1 cellular context compared by ENCODE assay signal in the genomic region with DNA sequence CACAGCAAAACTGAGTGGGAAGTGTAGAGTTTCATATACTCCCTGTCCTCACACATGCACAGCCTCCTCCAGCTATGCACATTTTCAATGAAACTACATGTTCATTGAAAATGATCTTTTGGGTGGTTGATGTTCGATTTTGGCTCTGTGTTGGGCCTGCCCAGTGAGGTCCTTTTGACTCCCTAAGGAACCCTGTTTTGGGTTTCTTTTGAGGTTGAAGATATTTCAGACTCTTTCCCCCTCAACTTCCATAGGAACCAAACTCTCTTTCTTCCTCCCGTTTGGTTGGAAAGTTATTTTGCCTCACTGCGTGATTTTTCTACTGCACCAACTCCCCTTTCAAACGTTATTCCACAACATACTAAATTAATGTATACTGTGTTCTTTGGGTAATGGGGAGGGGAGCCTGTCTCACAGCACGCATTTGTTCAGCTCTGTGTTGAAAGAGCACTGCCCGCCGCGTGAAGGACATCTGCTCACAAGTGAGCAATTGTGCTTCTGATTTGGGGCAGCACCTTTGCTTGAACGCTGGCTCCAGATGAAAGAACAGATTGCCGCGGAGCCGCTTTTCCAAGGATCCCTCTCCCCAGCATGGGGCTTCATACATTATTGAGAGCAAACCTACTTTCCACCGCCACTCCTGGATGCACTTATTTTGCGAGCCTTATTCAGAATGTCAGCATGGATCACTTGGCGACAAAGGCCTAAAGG.
TF ChIP-seq lines count a peak whose summit lies in the region.

No MANE protein-coding gene starts in this region.

TF ChIP-seq in HepG2, 621 proteins besides CTCF, POLR2A, EP300 and RAD21 (continued from another document and continues in another):
- peak; percentile 70; the same call in 1 of the 2 replicates for TF ChIP-seq ZNF362 (CRISPR knock-in tag; IDR thresholded peaks at IDR 0.05; ENCODE audit: borderline replicate concordance)
- no peak; the same call in 1 of the 2 replicates for TF ChIP-seq DNMT3B (CRISPR knock-in tag; conservative IDR thresholded peaks at IDR 0.05)
- TF ChIP-seq ZNF484 (CRISPR knock-in tag; IDR thresholded peaks at IDR 0.05; ENCODE audit: borderline replicate concordance, low read depth) = no peak
- no peak for TF ChIP-seq ZNF510 (CRISPR knock-in tag; IDR thresholded peaks at IDR 0.05; ENCODE audit: low read depth)
- TF ChIP-seq, protein P1, sequence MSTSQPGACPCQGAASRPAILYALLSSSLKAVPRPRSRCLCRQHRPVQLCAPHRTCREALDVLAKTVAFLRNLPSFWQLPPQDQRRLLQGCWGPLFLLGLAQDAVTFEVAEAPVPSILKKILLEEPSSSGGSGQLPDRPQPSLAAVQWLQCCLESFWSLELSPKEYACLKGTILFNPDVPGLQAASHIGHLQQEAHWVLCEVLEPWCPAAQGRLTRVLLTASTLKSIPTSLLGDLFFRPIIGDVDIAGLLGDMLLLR (CRISPR knock-in tag; IDR thresholded peaks at IDR 0.05) = 0 out of 2 replicates have a peak, but pooled peaks have one; percentile 20
- peak; percentile 47; the same call in 1 of the 2 replicates for TF ChIP-seq ZNF629 (CRISPR knock-in tag; conservative IDR thresholded peaks at IDR 0.05)
- no peak for TF ChIP-seq TBP (CRISPR knock-in tag; IDR thresholded peaks at IDR 0.05)
- TF ChIP-seq CCDC6 (CRISPR knock-in tag; IDR thresholded peaks at IDR 0.05) = peak; percentile 85
- no peak for TF ChIP-seq ZBTB3 (CRISPR knock-in tag; IDR thresholded peaks at IDR 0.05; ENCODE audit: borderline replicate concordance, low read depth)
- no peak for TF ChIP-seq ZNF33B (CRISPR knock-in tag; IDR thresholded peaks at IDR 0.05)
- peak; percentile 85 for TF ChIP-seq NR2F6 (IDR thresholded peaks at IDR 0.05)
- peak; percentile 95 for TF ChIP-seq NR2F6 (CRISPR knock-in tag; IDR thresholded peaks at IDR 0.05)
- TF ChIP-seq ZFP41 (CRISPR knock-in tag; IDR thresholded peaks at IDR 0.05; ENCODE audit: borderline replicate concordance) = no peak
- TF ChIP-seq ZNF839 (CRISPR knock-in tag; IDR thresholded peaks at IDR 0.05; ENCODE audit: borderline replicate concordance) = no peak
- no peak for TF ChIP-seq ZFP82 (CRISPR knock-in tag; IDR thresholded peaks at IDR 0.05; ENCODE audit: borderline replicate concordance)
- peak; percentile 80; the same call in 1 of the 2 replicates for TF ChIP-seq MIER3 (CRISPR knock-in tag; IDR thresholded peaks at IDR 0.05; ENCODE audit: borderline replicate concordance)
- no peak for TF ChIP-seq TMF1 (CRISPR knock-in tag; IDR thresholded peaks at IDR 0.05; ENCODE audit: low read depth)
- peak; percentile 83 for TF ChIP-seq ZNF746 (CRISPR knock-in tag; IDR thresholded peaks at IDR 0.05)
- peak; percentile 96 for TF ChIP-seq HMG20A (CRISPR knock-in tag; IDR thresholded peaks at IDR 0.05; ENCODE audit: borderline replicate concordance)
- no peak for TF ChIP-seq ZNF816 (CRISPR knock-in tag; IDR thresholded peaks at IDR 0.05; ENCODE audit: borderline replicate concordance)
- TF ChIP-seq, protein P2, sequence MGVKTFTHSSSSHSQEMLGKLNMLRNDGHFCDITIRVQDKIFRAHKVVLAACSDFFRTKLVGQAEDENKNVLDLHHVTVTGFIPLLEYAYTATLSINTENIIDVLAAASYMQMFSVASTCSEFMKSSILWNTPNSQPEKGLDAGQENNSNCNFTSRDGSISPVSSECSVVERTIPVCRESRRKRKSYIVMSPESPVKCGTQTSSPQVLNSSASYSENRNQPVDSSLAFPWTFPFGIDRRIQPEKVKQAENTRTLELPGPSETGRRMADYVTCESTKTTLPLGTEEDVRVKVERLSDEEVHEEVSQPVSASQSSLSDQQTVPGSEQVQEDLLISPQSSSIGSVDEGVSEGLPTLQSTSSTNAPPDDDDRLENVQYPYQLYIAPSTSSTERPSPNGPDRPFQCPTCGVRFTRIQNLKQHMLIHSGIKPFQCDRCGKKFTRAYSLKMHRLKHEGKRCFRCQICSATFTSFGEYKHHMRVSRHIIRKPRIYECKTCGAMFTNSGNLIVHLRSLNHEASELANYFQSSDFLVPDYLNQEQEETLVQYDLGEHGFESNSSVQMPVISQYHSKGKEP (CRISPR knock-in tag; IDR thresholded peaks at IDR 0.05) = 0 out of 2 replicates have a peak, but pooled peaks have one; percentile 42
- TF ChIP-seq HOXA7 (CRISPR knock-in tag; IDR thresholded peaks at IDR 0.05) = no peak
- TF ChIP-seq NFIB (CRISPR knock-in tag; IDR thresholded peaks at IDR 0.05; ENCODE audit: borderline replicate concordance) = 0 out of 2 replicates have a peak, but pooled peaks have one; percentile 62
- no peak for TF ChIP-seq ZNF570 (CRISPR knock-in tag; IDR thresholded peaks at IDR 0.05; ENCODE audit: borderline replicate concordance)
- TF ChIP-seq ZNF781 (CRISPR knock-in tag; IDR thresholded peaks at IDR 0.05; ENCODE audit: borderline replicate concordance, not compliant biosample characterization) = peak; percentile 88
- peak; percentile 93 for TF ChIP-seq BCL6 (CRISPR knock-in tag; IDR thresholded peaks at IDR 0.05)
- TF ChIP-seq HDAC1 (CRISPR knock-in tag; IDR thresholded peaks at IDR 0.05) = peak; percentile 87
- TF ChIP-seq NFAT5 (CRISPR knock-in tag; IDR thresholded peaks at IDR 0.05) = 0 out of 2 replicates have a peak, but pooled peaks have one; percentile 47
- no peak for TF ChIP-seq ZKSCAN5 (CRISPR knock-in tag; IDR thresholded peaks at IDR 0.05)
- TF ChIP-seq SIN3A (IDR thresholded peaks at IDR 0.05; ENCODE audit: borderline replicate concordance, low read depth, low read length) = 0 out of 2 replicates have a peak, but pooled peaks have one; percentile 16
- no peak for TF ChIP-seq REXO4 (CRISPR knock-in tag; IDR thresholded peaks at IDR 0.05; ENCODE audit: borderline replicate concordance)
- peak; percentile 68 for TF ChIP-seq ZNF263 (CRISPR knock-in tag; IDR thresholded peaks at IDR 0.05)
- TF ChIP-seq IKZF1 (IDR thresholded peaks at IDR 0.05) = no peak
- TF ChIP-seq, protein P3, sequence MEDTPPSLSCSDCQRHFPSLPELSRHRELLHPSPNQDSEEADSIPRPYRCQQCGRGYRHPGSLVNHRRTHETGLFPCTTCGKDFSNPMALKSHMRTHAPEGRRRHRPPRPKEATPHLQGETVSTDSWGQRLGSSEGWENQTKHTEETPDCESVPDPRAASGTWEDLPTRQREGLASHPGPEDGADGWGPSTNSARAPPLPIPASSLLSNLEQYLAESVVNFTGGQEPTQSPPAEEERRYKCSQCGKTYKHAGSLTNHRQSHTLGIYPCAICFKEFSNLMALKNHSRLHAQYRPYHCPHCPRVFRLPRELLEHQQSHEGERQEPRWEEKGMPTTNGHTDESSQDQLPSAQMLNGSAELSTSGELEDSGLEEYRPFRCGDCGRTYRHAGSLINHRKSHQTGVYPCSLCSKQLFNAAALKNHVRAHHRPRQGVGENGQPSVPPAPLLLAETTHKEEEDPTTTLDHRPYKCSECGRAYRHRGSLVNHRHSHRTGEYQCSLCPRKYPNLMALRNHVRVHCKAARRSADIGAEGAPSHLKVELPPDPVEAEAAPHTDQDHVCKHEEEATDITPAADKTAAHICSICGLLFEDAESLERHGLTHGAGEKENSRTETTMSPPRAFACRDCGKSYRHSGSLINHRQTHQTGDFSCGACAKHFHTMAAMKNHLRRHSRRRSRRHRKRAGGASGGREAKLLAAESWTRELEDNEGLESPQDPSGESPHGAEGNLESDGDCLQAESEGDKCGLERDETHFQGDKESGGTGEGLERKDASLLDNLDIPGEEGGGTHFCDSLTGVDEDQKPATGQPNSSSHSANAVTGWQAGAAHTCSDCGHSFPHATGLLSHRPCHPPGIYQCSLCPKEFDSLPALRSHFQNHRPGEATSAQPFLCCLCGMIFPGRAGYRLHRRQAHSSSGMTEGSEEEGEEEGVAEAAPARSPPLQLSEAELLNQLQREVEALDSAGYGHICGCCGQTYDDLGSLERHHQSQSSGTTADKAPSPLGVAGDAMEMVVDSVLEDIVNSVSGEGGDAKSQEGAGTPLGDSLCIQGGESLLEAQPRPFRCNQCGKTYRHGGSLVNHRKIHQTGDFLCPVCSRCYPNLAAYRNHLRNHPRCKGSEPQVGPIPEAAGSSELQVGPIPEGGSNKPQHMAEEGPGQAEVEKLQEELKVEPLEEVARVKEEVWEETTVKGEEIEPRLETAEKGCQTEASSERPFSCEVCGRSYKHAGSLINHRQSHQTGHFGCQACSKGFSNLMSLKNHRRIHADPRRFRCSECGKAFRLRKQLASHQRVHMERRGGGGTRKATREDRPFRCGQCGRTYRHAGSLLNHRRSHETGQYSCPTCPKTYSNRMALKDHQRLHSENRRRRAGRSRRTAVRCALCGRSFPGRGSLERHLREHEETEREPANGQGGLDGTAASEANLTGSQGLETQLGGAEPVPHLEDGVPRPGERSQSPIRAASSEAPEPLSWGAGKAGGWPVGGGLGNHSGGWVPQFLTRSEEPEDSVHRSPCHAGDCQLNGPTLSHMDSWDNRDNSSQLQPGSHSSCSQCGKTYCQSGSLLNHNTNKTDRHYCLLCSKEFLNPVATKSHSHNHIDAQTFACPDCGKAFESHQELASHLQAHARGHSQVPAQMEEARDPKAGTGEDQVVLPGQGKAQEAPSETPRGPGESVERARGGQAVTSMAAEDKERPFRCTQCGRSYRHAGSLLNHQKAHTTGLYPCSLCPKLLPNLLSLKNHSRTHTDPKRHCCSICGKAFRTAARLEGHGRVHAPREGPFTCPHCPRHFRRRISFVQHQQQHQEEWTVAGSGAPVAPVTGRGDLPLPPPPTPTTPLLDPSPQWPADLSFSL (CRISPR knock-in tag; IDR thresholded peaks at IDR 0.05) = peak; percentile 36; the same call in 1 of the 2 replicates
- TF ChIP-seq ZNF580 (CRISPR knock-in tag; IDR thresholded peaks at IDR 0.05; ENCODE audit: borderline replicate concordance, low read depth) = peak; percentile 81; the same call in 1 of the 2 replicates
- TF ChIP-seq ZNF496 (CRISPR knock-in tag; IDR thresholded peaks at IDR 0.05; ENCODE audit: insufficient replicate concordance) = no peak
- no peak for TF ChIP-seq AGO1 (IDR thresholded peaks at IDR 0.05; ENCODE audit: low read depth, low read length, poor library complexity, severe bottlenecking)
- peak in 1 of 2 experiments; percentile 44; a peak in 1 of 4 replicates for TF ChIP-seq ATF4 (CRISPR knock-in tag; IDR thresholded peaks at IDR 0.05)
- TF ChIP-seq SYNCRIP (IDR thresholded peaks at IDR 0.05; ENCODE audit: insufficient read depth, low read depth, low read length) = no peak
- peak; percentile 85; the same call in 1 of the 2 replicates for TF ChIP-seq SMAD9 (CRISPR knock-in tag; IDR thresholded peaks at IDR 0.05)
- TF ChIP-seq ZNF235 (CRISPR knock-in tag; IDR thresholded peaks at IDR 0.05; ENCODE audit: borderline replicate concordance) = 0 out of 2 replicates have a peak, but pooled peaks have one; percentile 59
- peak; percentile 61; the same call in 1 of the 2 replicates for TF ChIP-seq RNF2 (conservative IDR thresholded peaks at IDR 0.05; ENCODE audit: low read depth)
